ENCODE assay signal across 15 cellular contexts in genomic region chr2:151810506-151810905, GRCh38. TPM values are rescaled to one million over a fixed set of nuclear protein-coding genes. Genes with fewer than 3 reads are reported as not detected.
DNase-seq lines count a peak whose midpoint lies in the region; ATAC-seq and TF ChIP-seq lines count a peak whose summit lies in the region.
"Had no signal": no experiment of that assay in that cellular context is flagged by ENCODE, and none has a peak within 500 bp of the region (broad histone marks: within the 10 kb centered on the region; RNA-seq: fewer than 3 reads in every experiment).

No MANE protein-coding gene starts in this region.

- POLR2A ChIA-PET in T-cell (lab: Charles Lee), result no interaction called here

- no peaks in the 10 kb centered on the region for H3K4me1 Mint-ChIP-seq in CD14-positive monocyte
- H3K4me1 Mint-ChIP-seq in CD4-positive, CD25-positive, alpha-beta regulatory T cell, result peaks cover 10 to 15% (median 12%) of the 10 kb centered on the region in 4 donors
- H3K4me1 Mint-ChIP-seq in T-cell, result peaks cover 0 to 15% (median 14%) of the 10 kb centered on the region in 3 donors
- H3K4me1 Mint-ChIP-seq in memory B cell, result peaks cover 4% of the 10 kb centered on the region

- no peak overlapping the region for H3K27ac ChIP-seq in CD4-positive, CD25-positive, alpha-beta regulatory T cell (ENCODE audit: insufficient read depth, low read length, poor library complexity, severe bottlenecking)
- H3K27ac ChIP-seq: A549, GM23248 had no signal

- H3K4me3 Mint-ChIP-seq in CD14-positive monocyte (no peak overlapping the region), T-cell (no peak overlapping the region), memory B cell (no peak overlapping the region)
- H3K4me3 Mint-ChIP-seq in CD4-positive, CD25-positive, alpha-beta regulatory T cell, result no peak overlapping the region

- no peak for TF ChIP-seq CTCF in CD14-positive monocyte (IDR thresholded peaks at IDR 0.05)

- H3K9me3 ChIP-seq in CD4-positive, CD25-positive, alpha-beta regulatory T cell (ENCODE audit: control insufficient read depth in 2 of 2, low read length in 2 of 2), result no peaks in the 10 kb centered on the region
- H3K9me3 ChIP-seq: BE2C had no signal

- no peak for ATAC-seq in CD4-positive, CD25-positive, alpha-beta regulatory T cell (ENCODE audit: low read depth in 2 of 2)
- ATAC-seq in T-cell (replicated peaks in 1 of 4) (no peak), memory B cell (ENCODE audit: low read depth) (no peak), HG03097 (IDR thresholded peaks at IDR 0.05; ENCODE audit: low FRiP score, unreplicated experiment) (no peak)
- ATAC-seq: A549, HCT116, HepG2, K562 had no signal

- H3K27me3 ChIP-seq in CD4-positive, CD25-positive, alpha-beta regulatory T cell (ENCODE audit: control insufficient read depth, insufficient read depth, low read length), result no peaks in the 10 kb centered on the region
- H3K27me3 ChIP-seq: BE2C had no signal

- H3K36me3 Mint-ChIP-seq in CD14-positive monocyte (peaks cover 41 to 46% of the 10 kb centered on the region in 2 donors), T-cell (peaks cover 42% of the 10 kb centered on the region), memory B cell (peaks cover 18% of the 10 kb centered on the region)
- peaks cover 22% of the 10 kb centered on the region for H3K36me3 Mint-ChIP-seq in CD4-positive, CD25-positive, alpha-beta regulatory T cell

- H3K4me3 ChIP-seq in CD4-positive, CD25-positive, alpha-beta regulatory T cell (ENCODE audit: low read depth, low read length), result no peak overlapping the region
- H3K4me3 ChIP-seq: A549, GM23248, K562 had no signal

- H3K27ac Mint-ChIP-seq in CD14-positive monocyte (peak overlapping the region in 4 of 7 donors; percentile 1 to 51 (median 16)), T-cell (peak overlapping the region; percentile 9 to 36), memory B cell (peak overlapping the region; percentile 43)
- H3K27ac Mint-ChIP-seq in CD4-positive, CD25-positive, alpha-beta regulatory T cell, result peak overlapping the region in 2 of 3 donors; percentile 23 to 87

- H3K27me3 Mint-ChIP-seq in CD14-positive monocyte (ENCODE audit: low read depth in 3 of 3) (no peaks in the 10 kb centered on the region), T-cell (no peaks in the 10 kb centered on the region), memory B cell (no peaks in the 10 kb centered on the region)
- H3K27me3 Mint-ChIP-seq in CD4-positive, CD25-positive, alpha-beta regulatory T cell, result no peaks in the 10 kb centered on the region

- intact Hi-C loops in CD14-positive monocyte (cut with micrococcal nuclease), result no loop called here

- H3K4me1 ChIP-seq in CD4-positive, CD25-positive, alpha-beta regulatory T cell (ENCODE audit: control insufficient read depth, insufficient read depth, low read length, poor library complexity, severe bottlenecking), result peaks cover 17% of the 10 kb centered on the region
- H3K4me1 ChIP-seq: A549, BE2C had no signal

- peaks cover 1 to 6% (median 4%) of the 10 kb centered on the region in 7 donors for H3K9me3 Mint-ChIP-seq in CD14-positive monocyte
- H3K9me3 Mint-ChIP-seq in CD4-positive, CD25-positive, alpha-beta regulatory T cell, result peaks cover 0 to 2% (median 0%) of the 10 kb centered on the region in 7 donors
- H3K9me3 Mint-ChIP-seq in T-cell, result no peaks in the 10 kb centered on the region
- no peaks in the 10 kb centered on the region for H3K9me3 Mint-ChIP-seq in memory B cell

- H3K36me3 ChIP-seq in CD4-positive, CD25-positive, alpha-beta regulatory T cell (ENCODE audit: control insufficient read depth, insufficient read depth, low read length), result peaks cover 59% of the 10 kb centered on the region

- CTCF ChIA-PET in T-cell (lab: Charles Lee), result interaction anchor here in 1 of 2 donors (1.2 kb wide), 1 partner anchor 9 kb away, joined by 4 read pairs; no protein-coding TSS in a partner anchor

- DNase-seq in CD14-positive monocyte (ENCODE audit: low spot score) (no peak), T-cell (no peak), memory B cell (ENCODE audit: low spot score in 2 of 2) (no peak), NCI-H2081 treated with DMSO at 0.1 percent for 48 hours (lab: John Stamatoyannopoulos, UW) (no peak)
- DNase-seq in CD4-positive, CD25-positive, alpha-beta regulatory T cell, result no peak
- DNase-seq: BE2C, DMS153, DMS79 treated with DMSO at 0.1 percent for 48 hours, EL, GM23248 had no signal

RNA-seq across cellular contexts. Expression of gene ARL5A, which starts 17.7 kb away (rescaled TPM):
- polyA plus RNA-seq in CD14-positive monocyte, result 10 to 100 TPM; 74.5 to 85.8 TPM
- total RNA-seq in CD4-positive, CD25-positive, alpha-beta regulatory T cell, result 27.3 TPM
- 10 to 100 TPM; 60.1 to 90.5 (median 71.9) TPM for polyA plus RNA-seq in CD4-positive, CD25-positive, alpha-beta regulatory T cell
- 10 to 100 TPM; 24.4 to 44.8 (median 35.1) TPM for total RNA-seq in T-cell
